In the genomic region with DNA sequence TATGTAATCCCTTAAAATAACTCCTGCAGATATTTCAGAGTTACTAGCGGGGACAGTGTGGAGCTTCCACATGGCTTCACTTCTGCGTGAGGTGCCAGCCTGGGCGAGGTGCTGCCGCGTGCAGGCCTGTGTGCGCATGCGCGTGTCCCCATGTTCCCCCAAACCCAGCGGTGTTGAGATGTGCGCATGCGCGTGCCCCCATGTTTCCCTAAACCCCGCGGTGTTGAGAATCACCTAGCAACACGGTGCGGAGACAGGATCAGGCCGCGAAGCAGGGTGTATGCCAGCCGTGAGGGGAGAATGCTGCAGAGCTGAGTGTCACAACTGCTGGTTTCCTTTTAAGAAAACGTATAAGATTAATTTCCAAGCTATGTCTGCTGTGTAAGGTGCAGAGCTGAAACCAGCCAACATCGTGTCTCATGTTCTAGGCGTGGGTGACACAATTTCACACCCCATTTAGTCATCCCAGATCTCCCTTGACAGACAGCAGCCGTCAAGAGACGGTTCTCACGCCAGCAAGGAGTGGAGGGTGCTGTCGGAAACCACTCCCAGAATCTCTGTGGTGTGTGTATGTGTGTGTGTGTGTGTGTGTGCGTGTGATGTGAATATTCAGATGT, we compare ENCODE assay signal across 1 cellular context.
TF ChIP-seq lines count a peak whose summit lies in the region.

No MANE protein-coding gene starts in this region.

TF ChIP-seq in H1, 55 proteins besides CTCF, POLR2A, EP300 and RAD21:
- no peak for TF ChIP-seq CHD1 (IDR thresholded peaks at IDR 0.05; ENCODE audit: low read depth, low read length)
- TF ChIP-seq HDAC2 (IDR thresholded peaks at IDR 0.05; ENCODE audit: borderline replicate concordance in 1 of 2, low read depth in 2 of 2, low read length in 2 of 2) = no peak
- TF ChIP-seq, protein P1, sequence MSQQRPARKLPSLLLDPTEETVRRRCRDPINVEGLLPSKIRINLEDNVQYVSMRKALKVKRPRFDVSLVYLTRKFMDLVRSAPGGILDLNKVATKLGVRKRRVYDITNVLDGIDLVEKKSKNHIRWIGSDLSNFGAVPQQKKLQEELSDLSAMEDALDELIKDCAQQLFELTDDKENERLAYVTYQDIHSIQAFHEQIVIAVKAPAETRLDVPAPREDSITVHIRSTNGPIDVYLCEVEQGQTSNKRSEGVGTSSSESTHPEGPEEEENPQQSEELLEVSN (IDR thresholded peaks at IDR 0.05) = no peak
- TF ChIP-seq RBBP5 (IDR thresholded peaks at IDR 0.05; ENCODE audit: borderline replicate concordance, low read depth, low read length) = no peak
- TF ChIP-seq TBP (IDR thresholded peaks at IDR 0.05; ENCODE audit: low read depth, low read length) = no peak
- no peak for TF ChIP-seq CBX8 (IDR thresholded peaks at IDR 0.05; ENCODE audit: borderline replicate concordance, low read depth, low read length)
- TF ChIP-seq ASH2L (IDR thresholded peaks at IDR 0.05; ENCODE audit: low read length) = no peak
- no peak for TF ChIP-seq SP4 (IDR thresholded peaks at IDR 0.05; ENCODE audit: low read length)
- no peak for TF ChIP-seq RFX5 (IDR thresholded peaks at IDR 0.05; ENCODE audit: borderline replicate concordance, low read depth, low read length)
